18 cellular contexts compared by ENCODE assay signal in genomic region chr10:99528867-99529285, GRCh38. TPM values are rescaled to one million over a fixed set of nuclear protein-coding genes. Genes with fewer than 3 reads are reported as not detected.
DNase-seq lines count a peak whose midpoint lies in the region; ATAC-seq, FAIRE-seq and TF ChIP-seq lines count a peak whose summit lies in the region.
"Had no signal": no experiment of that assay in that cellular context is flagged by ENCODE, and none has a peak within 500 bp of the region (broad histone marks: within the 10 kb centered on the region; RNA-seq: fewer than 3 reads in every experiment).

No MANE protein-coding gene starts in this region.

- H4K20me1 ChIP-seq in endothelial cell of umbilical vein (replicated peaks; ENCODE audit: control insufficient read depth, extremely low read depth, insufficient read depth, low read length), result no peaks in the 10 kb centered on the region

- peaks cover 23% of the 10 kb centered on the region for H3K4me1 Mint-ChIP-seq in activated CD8-positive, alpha-beta memory T cell treated with anti-CD3 and anti-CD28 coated beads, Interleukin-2, amount 10 ng/mL, durations not matched to agents 7 days and 5 days

- H3K4me3 ChIP-seq in MG63, result peak overlapping the region; percentile 9; the same call in 1 of the 2 replicates
- H3K4me3 ChIP-seq in endothelial cell of umbilical vein (replicated peaks in 1 of 3; ENCODE audit: insufficient read depth in 1 of 3, low read depth in 1 of 3, low read length in 3 of 3), result no peak overlapping the region
- H3K4me3 ChIP-seq: HAP-1, PC-9 had no signal

- BruUV-seq in endothelial cell of umbilical vein (replicated peaks; lab: Mats Ljungman, UMichigan), result no TSS peak

- no peaks in the 10 kb centered on the region for H3K4me1 ChIP-seq in endothelial cell of umbilical vein (ENCODE audit: control insufficient read depth, extremely low read depth, insufficient read depth, low read length)
- H3K4me1 ChIP-seq: BE2C had no signal

- CTCF ChIA-PET in endothelial cell of umbilical vein (lab: Charles Lee), result interaction anchor here (1.8 kb wide), 1 partner anchor 93 kb away, joined by 7 read pairs; no protein-coding TSS in a partner anchor
- CTCF ChIA-PET in activated CD8-positive, alpha-beta memory T cell treated with anti-CD3 and anti-CD28 coated beads, Interleukin-2, amount 10 ng/mL, durations not matched to agents 7 days and 5 days (lab: Charles Lee), result no interaction called here

- ATAC-seq in GM21786 (IDR thresholded peaks at IDR 0.05; ENCODE audit: unreplicated experiment) (no peak), HG03045 (IDR thresholded peaks at IDR 0.05; ENCODE audit: unreplicated experiment) (no peak)
- ATAC-seq in activated CD8-positive, alpha-beta memory T cell treated with anti-CD3 and anti-CD28 coated beads, Interleukin-2, amount 10 ng/mL, durations not matched to agents 7 days and 5 days, result no peak

- dilution Hi-C loops in endothelial cell of umbilical vein (cut with MboI; ENCODE audit: extremely low pct_ligation_motif_present, low sequenced_read_pairs), result no loop called here

- H3K27me3 ChIP-seq in MG63 (no peaks in the 10 kb centered on the region), endothelial cell of umbilical vein (ENCODE audit: control insufficient read depth in 2 of 2, insufficient read depth in 2 of 2, low read length in 2 of 2) (peaks cover 97 to 99% of the 10 kb centered on the region in 2 experiments)

- no peak overlapping the region for H3K27ac Mint-ChIP-seq in activated CD8-positive, alpha-beta memory T cell treated with anti-CD3 and anti-CD28 coated beads, Interleukin-2, amount 10 ng/mL, durations not matched to agents 7 days and 5 days
- H3K27ac Mint-ChIP-seq: CD4-positive, alpha-beta T cell had no signal

- H3K4me3 Mint-ChIP-seq in activated CD8-positive, alpha-beta memory T cell treated with anti-CD3 and anti-CD28 coated beads, Interleukin-2, amount 10 ng/mL, durations not matched to agents 7 days and 5 days, result no peak overlapping the region
- H3K4me3 Mint-ChIP-seq: CD4-positive, alpha-beta T cell had no signal

- peaks cover 93% of the 10 kb centered on the region for H3K27me3 Mint-ChIP-seq in activated CD8-positive, alpha-beta memory T cell treated with anti-CD3 and anti-CD28 coated beads, Interleukin-2, amount 10 ng/mL, durations not matched to agents 7 days and 5 days

- POLR2A ChIA-PET in endothelial cell of umbilical vein (lab: Charles Lee), result no interaction called here

- H3K4me2 ChIP-seq in endothelial cell of umbilical vein (ENCODE audit: insufficient read depth, low read length), result no peak overlapping the region
- H3K4me2 ChIP-seq: PC-9 had no signal

- H3K36me3 ChIP-seq in MG63 (no peaks in the 10 kb centered on the region), endothelial cell of umbilical vein (ENCODE audit: control insufficient read depth in 2 of 2, extremely low read depth in 1 of 2, insufficient read depth in 2 of 2, low read length in 2 of 2) (no peaks in the 10 kb centered on the region)
- H3K36me3 ChIP-seq: BE2C, HAP-1 had no signal

- intact Hi-C loops in endothelial cell of umbilical vein (cut with micrococcal nuclease), result loop anchor here (5.0 kb wide), 1 partner anchor 97 kb away; the partner anchor contains the start of gene GOT1

- H3K9me3 Mint-ChIP-seq in activated CD8-positive, alpha-beta memory T cell treated with anti-CD3 and anti-CD28 coated beads, Interleukin-2, amount 10 ng/mL, durations not matched to agents 7 days and 5 days (ENCODE audit: low read depth), result no peaks in the 10 kb centered on the region
- H3K9me3 Mint-ChIP-seq: CD4-positive, alpha-beta T cell had no signal

- no peak for TF ChIP-seq POLR2A in endothelial cell of umbilical vein (IDR thresholded peaks at IDR 0.05; ENCODE audit: low read depth, low read length)

- H3K9me3 ChIP-seq in MG63 (no peaks in the 10 kb centered on the region), endothelial cell of umbilical vein (replicated peaks; ENCODE audit: control insufficient read depth, insufficient read depth, low read length) (no peaks in the 10 kb centered on the region)
- H3K9me3 ChIP-seq: BE2C, HAP-1 had no signal

- H3K27ac ChIP-seq in endothelial cell of umbilical vein (ENCODE audit: insufficient read depth, low read depth, low read length), result no peak overlapping the region
- H3K27ac ChIP-seq: PC-9 had no signal

- H3K79me2 ChIP-seq in endothelial cell of umbilical vein (ENCODE audit: control insufficient read depth, insufficient read depth, low read length), result no peaks in the 10 kb centered on the region

- TF ChIP-seq CTCF in GM20000 (IDR thresholded peaks at IDR 0.05; ENCODE audit: extremely low read depth, missing control alignments), result no peak
- no peak for TF ChIP-seq CTCF in endothelial cell of umbilical vein (IDR thresholded peaks at IDR 0.05; ENCODE audit: extremely low read depth in 1 of 2, insufficient read depth in 1 of 2, low read depth in 1 of 2, low read length in 2 of 2)

- no peak overlapping the region for H2AFZ ChIP-seq in endothelial cell of umbilical vein (ENCODE audit: low read depth, low read length)
- H2AFZ ChIP-seq: PC-9 had no signal

- H3K36me3 Mint-ChIP-seq in activated CD8-positive, alpha-beta memory T cell treated with anti-CD3 and anti-CD28 coated beads, Interleukin-2, amount 10 ng/mL, durations not matched to agents 7 days and 5 days, result peaks cover 3% of the 10 kb centered on the region

- FAIRE-seq in endothelial cell of umbilical vein (lab: Jason Lieb, UNC), result peak; percentile 8

- no peaks in the 10 kb centered on the region for H3K9me1 ChIP-seq in endothelial cell of umbilical vein (replicated peaks; ENCODE audit: control insufficient read depth, extremely low read depth, insufficient read depth, low read length)

- no peak overlapping the region for H3K9ac ChIP-seq in endothelial cell of umbilical vein (replicated peaks; ENCODE audit: extremely low read depth, insufficient read depth, low read length)

- DNase-seq in GM20000 (ENCODE audit: low spot score) (peak; percentile 4), MG63 (no peak), endothelial cell of umbilical vein (ENCODE audit: low read depth, low spot score) (peak; percentile 49), retina (peak; percentile 52)
- DNase-seq in activated CD8-positive, alpha-beta memory T cell treated with anti-CD3 and anti-CD28 coated beads, Interleukin-2, amount 10 ng/mL, durations not matched to agents 7 days and 5 days, result no peak
- DNase-seq: BE2C; CD4-positive, alpha-beta T cell; KBM-7; NCI-H1436; NCI-H2029; NCI-H2171; NCI-H446 treated with DMSO at 0.1 percent for 48 hours; NCI-H774; PC-9 had no signal

TF ChIP-seq in endothelial cell of umbilical vein, 7 proteins besides CTCF, POLR2A, EP300 and RAD21:
- TF ChIP-seq EZH2 (IDR thresholded peaks at IDR 0.05; ENCODE audit: borderline replicate concordance, low read depth, low read length, severe bottlenecking) (no peak), MYC (IDR thresholded peaks at IDR 0.05; ENCODE audit: low read depth, low read length) (no peak), MAX (IDR thresholded peaks at IDR 0.05; ENCODE audit: insufficient read depth, insufficient read length) (no peak), GATA2 (IDR thresholded peaks at IDR 0.05; ENCODE audit: insufficient read depth, insufficient read length, low read depth, low read length) (no peak), JUN (IDR thresholded peaks at IDR 0.05; ENCODE audit: borderline replicate concordance, insufficient read depth, insufficient read length, low read depth) (no peak), FOS (IDR thresholded peaks at IDR 0.05; ENCODE audit: borderline replicate concordance, insufficient read depth, low read length) (no peak), POLR2AphosphoS5 (IDR thresholded peaks at IDR 0.05; ENCODE audit: insufficient read depth, low read depth, low read length) (no peak)

RNA-seq across cellular contexts. Expression of gene NKX2-3, which starts 3.9 kb away (rescaled TPM):
- 0.46 TPM in 1 of 2 replicates, not detected in the other for total RNA-seq in MG63 (2014; rRNA removed; shearing (Covaris generic); ENCODE audit: low replicate concordance)
- not detected in 2 replicates for total RNA-seq in endothelial cell of umbilical vein
- not detected in 2 replicates for polyA plus RNA-seq in endothelial cell of umbilical vein
- not detected in 2 replicates for polyA plus RNA-seq in endothelial cell of umbilical vein (2011; cell fraction: cytosol; rRNA removed)
- not detected in 2 replicates for polyA plus RNA-seq in endothelial cell of umbilical vein (2011; cell fraction: nucleus; rRNA removed)
- polyA plus RNA-seq in endothelial cell of umbilical vein (2012), result not detected in 2 replicates
- polyA minus RNA-seq in endothelial cell of umbilical vein, result not detected in 2 replicates
- polyA minus RNA-seq in endothelial cell of umbilical vein (2011; cell fraction: cytosol; rRNA and poly(A)+ RNA removed), result not detected
- polyA minus RNA-seq in endothelial cell of umbilical vein (2011; cell fraction: nucleus; rRNA and poly(A)+ RNA removed), result not detected in 2 replicates
- not detected for total RNA-seq in activated CD8-positive, alpha-beta memory T cell treated with anti-CD3 and anti-CD28 coated beads, Interleukin-2, amount 10 ng/mL, durations not matched to agents 7 days and 5 days
- total RNA-seq: CD4-positive, alpha-beta T cell; PC-9 had no signal
- polyA plus RNA-seq: AG04450 had no signal

Comparison
In these comparisons a context has a peak if more than half of its experiments do, and no peak if none do; other contexts are left out.
1. DNase-seq: peak in GM20000 (single experiment), endothelial cell of umbilical vein (single experiment) and retina (single experiment); none in MG63 (single experiment) and activated CD8-positive, alpha-beta memory T cell treated with anti-CD3 and anti-CD28 coated beads, Interleukin-2, amount 10 ng/mL, durations not matched to agents 7 days and 5 days (single experiment).